Comparison of ENCODE assay signal across 2 cellular contexts in the genomic region with DNA sequence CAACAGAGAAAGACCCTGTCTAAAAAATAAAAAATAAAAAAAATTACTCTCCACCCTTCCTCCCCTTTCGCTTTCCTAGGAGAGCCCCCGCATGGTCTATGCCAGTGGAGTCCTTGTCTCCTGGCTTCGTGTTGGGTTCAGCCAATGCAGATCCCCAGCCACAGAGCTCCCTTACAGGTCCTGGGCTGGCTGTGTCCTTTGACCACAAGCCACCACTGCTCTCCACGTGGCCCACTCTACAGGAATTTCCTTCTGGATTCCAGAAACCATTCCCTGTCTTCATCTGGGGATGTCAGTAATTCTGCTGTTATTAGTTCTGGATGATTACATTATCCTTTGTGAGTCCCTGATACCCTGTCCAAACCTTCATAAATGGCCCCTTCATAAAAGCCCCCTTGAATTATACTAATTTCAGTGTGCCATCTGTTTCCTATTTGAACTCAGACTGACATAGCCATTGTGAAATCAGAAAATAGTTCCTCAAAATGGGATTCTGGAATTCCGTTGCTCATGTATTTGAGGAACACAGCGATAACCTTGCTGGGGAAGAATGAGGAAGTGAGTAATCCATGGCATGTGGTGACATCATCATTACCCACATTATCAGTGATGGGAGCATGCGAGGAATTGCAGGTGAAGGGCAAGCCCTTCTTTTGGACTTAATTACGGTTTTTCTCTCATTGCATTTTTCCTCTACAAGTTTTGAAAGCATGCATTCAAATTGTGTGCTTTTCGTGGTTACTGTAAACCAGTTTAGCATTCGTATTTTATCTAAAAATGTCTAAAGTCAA.
TF ChIP-seq lines count a peak whose summit lies in the region.
"Not testable (repeated sequence)": the region's sequence is repeated elsewhere in the genome, so short reads cannot be mapped to it uniquely, and the experiment has no call there.

No MANE protein-coding gene starts in this region.

TF ChIP-seq in Ishikawa, 13 proteins besides CTCF, POLR2A, EP300 and RAD21:
- peak; percentile 88 for TF ChIP-seq TEAD4 (IDR thresholded peaks at IDR 0.05)
- peak; percentile 46; the same call in 1 of the 2 replicates for TF ChIP-seq TCF12 (IDR thresholded peaks at IDR 0.05; ENCODE audit: low read depth)
- TF ChIP-seq, protein P1, sequence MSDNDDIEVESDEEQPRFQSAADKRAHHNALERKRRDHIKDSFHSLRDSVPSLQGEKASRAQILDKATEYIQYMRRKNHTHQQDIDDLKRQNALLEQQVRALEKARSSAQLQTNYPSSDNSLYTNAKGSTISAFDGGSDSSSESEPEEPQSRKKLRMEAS (IDR thresholded peaks at IDR 0.05), result peak; percentile 39; the same call in 1 of the 2 replicates
- TF ChIP-seq CEBPB (IDR thresholded peaks at IDR 0.05), result peak; percentile 42; the same call in 1 of the 2 replicates
- peak; percentile 56; the same call in 1 of the 2 replicates for TF ChIP-seq FOXM1 (IDR thresholded peaks at IDR 0.05; ENCODE audit: borderline replicate concordance, low read depth)

TF ChIP-seq in HepG2, 621 proteins besides CTCF, POLR2A, EP300 and RAD21:
- TF ChIP-seq, protein P2, sequence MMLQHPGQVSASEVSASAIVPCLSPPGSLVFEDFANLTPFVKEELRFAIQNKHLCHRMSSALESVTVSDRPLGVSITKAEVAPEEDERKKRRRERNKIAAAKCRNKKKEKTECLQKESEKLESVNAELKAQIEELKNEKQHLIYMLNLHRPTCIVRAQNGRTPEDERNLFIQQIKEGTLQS (CRISPR knock-in tag; IDR thresholded peaks at IDR 0.05), result peak; percentile 77
- TF ChIP-seq ATF7 (IDR thresholded peaks at IDR 0.05) (peak; percentile 96), BCL6 (CRISPR knock-in tag; IDR thresholded peaks at IDR 0.05) (peak; percentile 70), NR2F1 (CRISPR knock-in tag; IDR thresholded peaks at IDR 0.05) (0 out of 4 replicates have a peak, but pooled peaks of 1 of the 2 experiments have one; percentile 24), ELF3 (CRISPR knock-in tag; IDR thresholded peaks at IDR 0.05) (0 out of 2 replicates have a peak, but pooled peaks have one; percentile 34), SAP130 (CRISPR knock-in tag; IDR thresholded peaks at IDR 0.05; ENCODE audit: low read depth) (0 out of 2 replicates have a peak, but pooled peaks have one; percentile 16), TEAD3 (CRISPR knock-in tag; optimal IDR thresholded peaks at IDR 0.05; ENCODE audit: borderline replicate concordance) (peak; percentile 81), FOSL2 (CRISPR knock-in tag; IDR thresholded peaks at IDR 0.05) (peak; percentile 79), RARA (CRISPR knock-in tag; IDR thresholded peaks at IDR 0.05) (peak; percentile 68; the same call in 1 of the 2 replicates), CREB1 (IDR thresholded peaks at IDR 0.05) (peak; percentile 81), CREB1 (CRISPR knock-in tag; IDR thresholded peaks at IDR 0.05) (peak; percentile 69), ELF1 (CRISPR knock-in tag; IDR thresholded peaks at IDR 0.05) (peak; percentile 63)
- TF ChIP-seq ATF7 (CRISPR knock-in tag; IDR thresholded peaks at IDR 0.05), result not testable (repeated sequence)
TF ChIP-seq in HepG2: peak in this region for 11; not testable (repeated sequence) for 610.
